In genomic region chr6:53325785-53326184, GRCh38 we compare ENCODE assay signal across 12 cellular contexts. TPM values are rescaled to one million over a fixed set of nuclear protein-coding genes. Genes with fewer than 3 reads are reported as not detected.
DNase-seq lines count a peak whose midpoint lies in the region; ATAC-seq and TF ChIP-seq lines count a peak whose summit lies in the region.
"Had no signal": no experiment of that assay in that cellular context is flagged by ENCODE, and none has a peak within 500 bp of the region (broad histone marks: within the 10 kb centered on the region; RNA-seq: fewer than 3 reads in every experiment).

No MANE protein-coding gene starts in this region.

- H3K9me3 ChIP-seq in CD4-positive, alpha-beta T cell (ENCODE audit: control insufficient read depth, low read length): no peaks in the 10 kb centered on the region
- no peaks in the 10 kb centered on the region for H3K9me3 ChIP-seq in PC-3 (ENCODE audit: low read length)
- no peaks in the 10 kb centered on the region for H3K9me3 ChIP-seq in esophagus muscularis mucosa

- peaks cover 84% of the 10 kb centered on the region for H3K79me2 ChIP-seq in PC-3 (ENCODE audit: low read length)

- intact Hi-C loops in CD4-positive, alpha-beta T cell (cut with DNase I, micrococcal nuclease): no loop called here
- intact Hi-C loops in PC-3 (cut with micrococcal nuclease) (loop anchor here (1.0 to 2.0 kb wide), 2 partner anchors 22 to 23 kb away; no protein-coding TSS in a partner anchor), esophagus muscularis mucosa (cut with DNase I) (no loop called here)

- no peaks in the 10 kb centered on the region for H3K27me3 Mint-ChIP-seq in CD4-positive, alpha-beta T cell
- H3K27me3 Mint-ChIP-seq: naive thymus-derived CD8-positive, alpha-beta T cell; stimulated activated naive CD8-positive, alpha-beta T cell treated with anti-CD3 and anti-CD28 coated beads, Interleukin-15, Interleukin-2, amounts not matched to agents 100 ng/mL and 50 ng/mL, for 24 hours had no signal

- peak overlapping the region; percentile 5 for H3K4me3 Mint-ChIP-seq in CD4-positive, alpha-beta T cell
- H3K4me3 Mint-ChIP-seq: stimulated activated naive CD8-positive, alpha-beta T cell treated with anti-CD3 and anti-CD28 coated beads, Interleukin-15, Interleukin-2, amounts not matched to agents 100 ng/mL and 50 ng/mL, for 24 hours had no signal

- no peak for TF ChIP-seq CTCF in CD4-positive, alpha-beta T cell (IDR thresholded peaks at IDR 0.05)
- TF ChIP-seq CTCF in PC-3 (conservative IDR thresholded peaks at IDR 0.05; ENCODE audit: low read depth, low read length): no peak
- TF ChIP-seq CTCF in esophagus muscularis mucosa (IDR thresholded peaks at IDR 0.05): no peak

- H4K20me1 ChIP-seq in PC-3 (ENCODE audit: low read length): no peaks in the 10 kb centered on the region

- CTCF ChIA-PET in CD4-positive, alpha-beta T cell (lab: Charles Lee): no interaction called here
- CTCF ChIA-PET in PC-3 (lab: Charles Lee): interaction anchor here (0.9 kb wide), 1 partner anchor 21 kb away, joined by 3 read pairs; no protein-coding TSS in a partner anchor

- peak overlapping the region; percentile 80 for H3K4me2 ChIP-seq in PC-3 (ENCODE audit: low read length)

- H3K4me1 Mint-ChIP-seq in CD4-positive, alpha-beta T cell (ENCODE audit: low read depth): peaks cover 75% of the 10 kb centered on the region

- H3K27ac ChIP-seq in CD4-positive, alpha-beta T cell (ENCODE audit: low read depth, low read length): no peak overlapping the region
- H3K27ac ChIP-seq in PC-3 (ENCODE audit: low read length): peak overlapping the region; percentile 95
- H3K27ac ChIP-seq in esophagus muscularis mucosa (replicated peaks in 1 of 4): peak overlapping the region; percentile 69 to 79 (median 74)
- H3K27ac ChIP-seq in rectal smooth muscle tissue (ENCODE audit: low read depth, low read length): peak overlapping the region; percentile 76

- H3K4me3 ChIP-seq in PC-3 (ENCODE audit: low read length) (no peak overlapping the region), esophagus muscularis mucosa (no peak overlapping the region), rectal smooth muscle tissue (ENCODE audit: low read length) (no peak overlapping the region)

- no TSS peak for BruUV-seq in PC-3 (replicated peaks; lab: Mats Ljungman, UMichigan)

- peaks cover 19% of the 10 kb centered on the region for H3F3A ChIP-seq in PC-3 (ENCODE audit: low read length, unreplicated experiment)

- H3K27me3 ChIP-seq in CD4-positive, alpha-beta T cell (ENCODE audit: control insufficient read depth, insufficient read depth, low read length): no peaks in the 10 kb centered on the region
- H3K27me3 ChIP-seq in PC-3 (ENCODE audit: low read length) (no peaks in the 10 kb centered on the region), esophagus muscularis mucosa (no peaks in the 10 kb centered on the region), rectal smooth muscle tissue (ENCODE audit: control insufficient read depth, insufficient read depth, low read length) (no peaks in the 10 kb centered on the region)

- WGBS in esophagus muscularis mucosa: 59% methylated on average over 6 of the region's 6 CpGs

- no peak for DNase-seq in CD4-positive, alpha-beta T cell
- no peak for DNase-seq in PC-3
- no peak for DNase-seq in esophagus muscularis mucosa (ENCODE audit: extremely low spot score)
- DNase-seq in COLO668 (lab: John Stamatoyannopoulos, UW; ENCODE audit: unreplicated experiment): no peak
- DNase-seq in activated T-cell treated with anti-CD3 and anti-CD28 coated beads for 4 hours: no peak
- DNase-seq in NCI-H345 treated with DMSO at 0.1 percent for 48 hours (lab: John Stamatoyannopoulos, UW; ENCODE audit: unreplicated experiment): no peak
- DNase-seq in CD1c-positive myeloid dendritic cell (ENCODE audit: extremely low spot score): no peak
- DNase-seq: naive thymus-derived CD8-positive, alpha-beta T cell; NCI-H1436; NCI-H748 treated with DMSO at 0.1 percent for 48 hours had no signal

- TF ChIP-seq EP300 in esophagus muscularis mucosa (IDR thresholded peaks at IDR 0.05): no peak

- POLR2A ChIA-PET in CD4-positive, alpha-beta T cell (lab: Charles Lee): no interaction called here
- POLR2A ChIA-PET in PC-3 (lab: Charles Lee; ENCODE audit: unreplicated experiment): no interaction called here

- H3K36me3 Mint-ChIP-seq in CD4-positive, alpha-beta T cell (ENCODE audit: low read depth): peaks cover 32% of the 10 kb centered on the region

- no peaks in the 10 kb centered on the region for H3K9me3 Mint-ChIP-seq in CD4-positive, alpha-beta T cell
- H3K9me3 Mint-ChIP-seq: naive thymus-derived CD8-positive, alpha-beta T cell; stimulated activated naive CD8-positive, alpha-beta T cell treated with anti-CD3 and anti-CD28 coated beads, Interleukin-15, Interleukin-2, amounts not matched to agents 100 ng/mL and 50 ng/mL, for 24 hours had no signal

- H3K36me3 ChIP-seq in PC-3 (ENCODE audit: low read depth, low read length): no peaks in the 10 kb centered on the region
- H3K36me3 ChIP-seq in esophagus muscularis mucosa: no peaks in the 10 kb centered on the region
- no peaks in the 10 kb centered on the region for H3K36me3 ChIP-seq in rectal smooth muscle tissue (ENCODE audit: control insufficient read depth, insufficient read depth, low read length)

- H3K4me1 ChIP-seq in PC-3 (ENCODE audit: insufficient read depth, low read length) (peaks cover 55% of the 10 kb centered on the region), esophagus muscularis mucosa (peaks cover 47 to 62% (median 59%) of the 10 kb centered on the region in 4 donors), rectal smooth muscle tissue (ENCODE audit: control insufficient read depth, insufficient read depth, low read length) (peaks cover 38% of the 10 kb centered on the region)

- TF ChIP-seq POLR2A in esophagus muscularis mucosa (IDR thresholded peaks at IDR 0.05; ENCODE audit: low read depth): no peak

- H3K9ac ChIP-seq in PC-3 (ENCODE audit: low read length) (peak overlapping the region; percentile 29; the same call in 1 of the 2 replicates), rectal smooth muscle tissue (ENCODE audit: low read length) (no peak overlapping the region)

- H3K27ac Mint-ChIP-seq in CD4-positive, alpha-beta T cell: peak overlapping the region; percentile 3
- H3K27ac Mint-ChIP-seq: stimulated activated naive CD8-positive, alpha-beta T cell treated with anti-CD3 and anti-CD28 coated beads, Interleukin-15, Interleukin-2, amounts not matched to agents 100 ng/mL and 50 ng/mL, for 24 hours had no signal

- no peaks in the 10 kb centered on the region for H3K9me2 ChIP-seq in PC-3 (replicated peaks; ENCODE audit: low read length)

- no peak overlapping the region for H2AFZ ChIP-seq in PC-3 (ENCODE audit: low read length)

- no peak for ATAC-seq in CD4-positive, alpha-beta T cell (ENCODE audit: poor library complexity)
- ATAC-seq in PC-3: no peak
- ATAC-seq: naive thymus-derived CD8-positive, alpha-beta T cell had no signal

RNA-seq across cellular contexts. Expression of gene ELOVL5, which starts 23.0 kb away (rescaled TPM):
- 10 to 100 TPM; 78.0 to 86.8 TPM for total RNA-seq in CD4-positive, alpha-beta T cell
- total RNA-seq in PC-3 (2014; rRNA removed) (57.2 and 62.7 TPM in 2 replicates), esophagus muscularis mucosa (10 to 100 TPM; 55.2 to 80.2 (median 64.8) TPM)
